Comparison of ENCODE assay signal across 22 cellular contexts in the genomic region with DNA sequence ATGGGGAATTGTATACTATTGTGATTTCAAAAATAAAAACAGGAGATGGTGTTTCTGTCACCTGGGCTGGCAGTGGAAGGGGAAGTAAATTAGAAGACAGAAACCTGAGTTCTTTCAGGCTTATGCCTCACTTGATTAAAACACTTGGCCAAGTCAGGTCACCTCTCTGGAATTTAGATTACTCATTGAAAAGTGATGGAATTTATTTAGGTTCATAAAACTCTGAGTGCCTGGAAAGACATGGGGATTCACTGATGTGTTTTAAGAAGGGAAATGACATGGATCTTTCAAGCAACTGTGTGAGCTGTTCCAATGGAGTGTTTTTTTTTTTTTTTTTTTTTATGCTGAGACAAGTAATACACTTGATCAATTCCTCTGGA.
DNase-seq lines count a peak whose midpoint lies in the region; ATAC-seq, FAIRE-seq and TF ChIP-seq lines count a peak whose summit lies in the region.
"Had no signal": no experiment of that assay in that cellular context is flagged by ENCODE, and none has a peak within 500 bp of the region (broad histone marks: within the 10 kb centered on the region; RNA-seq: fewer than 3 reads in every experiment).

No MANE protein-coding gene starts in this region.

- TF ChIP-seq EP300 in SK-N-SH (IDR thresholded peaks at IDR 0.05; ENCODE audit: borderline replicate concordance in 1 of 2, low read depth in 1 of 2, low read length in 1 of 2), result no peak

- H2AFZ ChIP-seq in GM23248 (no peak overlapping the region), SK-N-SH (ENCODE audit: low read depth) (no peak overlapping the region)

- H3K79me2 ChIP-seq in GM23248 (ENCODE audit: insufficient read depth), result no peaks in the 10 kb centered on the region
- no peaks in the 10 kb centered on the region for H3K79me2 ChIP-seq in SK-N-SH (ENCODE audit: insufficient read depth)

- H3K9ac ChIP-seq in GM23248 (no peak overlapping the region), SK-N-SH (no peak overlapping the region)

- in situ Hi-C loops in GM23248 (cut with MboI), result no loop called here

- no peak overlapping the region for H3K4me3 ChIP-seq in GM23248
- H3K4me3 ChIP-seq in fibroblast of mammary gland (ENCODE audit: control insufficient read depth, low read depth, low read length), result no peak overlapping the region
- H3K4me3 ChIP-seq in retinal pigment epithelial cell (ENCODE audit: low read length), result no peak overlapping the region
- no peak overlapping the region for H3K4me3 ChIP-seq in SK-N-SH (ENCODE audit: low read depth in 2 of 2, low read length in 1 of 2)
- H3K4me3 ChIP-seq: K562, left ventricle myocardium inferior had no signal

- H3K4me1 ChIP-seq in GM23248 (ENCODE audit: insufficient read depth), result peaks cover 56% of the 10 kb centered on the region
- H3K4me1 ChIP-seq in SK-N-SH (ENCODE audit: control insufficient read depth in 1 of 2, insufficient read depth in 2 of 2, low read depth in 1 of 2, low read length in 1 of 2), result peaks cover 0 to 13% of the 10 kb centered on the region in 2 experiments; a peak in 1 of 4 replicates
- H3K4me1 ChIP-seq: left ventricle myocardium inferior had no signal

- H3K27ac ChIP-seq in GM23248, result no peak overlapping the region
- no peak overlapping the region for H3K27ac ChIP-seq in SK-N-SH (ENCODE audit: low read depth in 2 of 2, low read length in 1 of 2)
- H3K27ac ChIP-seq: left ventricle myocardium inferior had no signal

- H3K9me3 ChIP-seq in GM23248 (ENCODE audit: low read depth) (no peaks in the 10 kb centered on the region), SK-N-SH (no peaks in the 10 kb centered on the region)
- H3K9me3 ChIP-seq: left ventricle myocardium inferior had no signal

- FAIRE-seq in RCC 7860 (lab: Jason Lieb, UNC), result peak; percentile 49
- FAIRE-seq: GM18507, K562 had no signal

- TF ChIP-seq CTCF in fibroblast of mammary gland (conservative IDR thresholded peaks at IDR 0.05; ENCODE audit: control insufficient read depth, insufficient read depth, low read depth, low read length) (no peak), retinal pigment epithelial cell (conservative IDR thresholded peaks at IDR 0.05; ENCODE audit: low read depth, low read length) (no peak), SK-N-SH (IDR thresholded peaks at IDR 0.05) (no peak)

- ATAC-seq in HG02938 (IDR thresholded peaks at IDR 0.05; ENCODE audit: unreplicated experiment), result no peak
- ATAC-seq: effector memory CD8-positive, alpha-beta T cell; K562; natural killer cell; right cardiac atrium; stimulated activated naive B cell treated with anti-CD40 and anti-IgM and Interleukin-4, amounts not matched to agents 10 μg/mL and 1 μg/mL and 100 μg/mL, for 72 hours had no signal

- CTCF ChIA-PET in SK-N-SH (lab: Yijun Ruan, JAX), result interaction anchor here (4.6 kb wide), 1 partner anchor 17 kb away, joined by 21 read pairs; no protein-coding TSS in a partner anchor

- POLR2A ChIA-PET in SK-N-SH (lab: Yijun Ruan, JAX), result no interaction called here

- H3K4me2 ChIP-seq in GM23248 (ENCODE audit: unreplicated experiment), result peak overlapping the region; percentile 43
- no peak overlapping the region; the same call in 1 of the 2 replicates for H3K4me2 ChIP-seq in SK-N-SH

- H3K27me3 ChIP-seq in GM23248 (replicated peaks; ENCODE audit: insufficient read depth), result no peaks in the 10 kb centered on the region
- no peaks in the 10 kb centered on the region for H3K27me3 ChIP-seq in SK-N-SH (ENCODE audit: insufficient read depth)

- H3K36me3 ChIP-seq in GM23248 (ENCODE audit: low read depth) (no peaks in the 10 kb centered on the region), SK-N-SH (replicated peaks in 1 of 2; ENCODE audit: control insufficient read depth in 1 of 2, insufficient read depth in 2 of 2, low read length in 1 of 2) (no peaks in the 10 kb centered on the region)
- H3K36me3 ChIP-seq: left ventricle myocardium inferior had no signal

- H4K20me1 ChIP-seq in GM23248 (ENCODE audit: insufficient read depth) (no peaks in the 10 kb centered on the region), SK-N-SH (ENCODE audit: insufficient read depth) (no peaks in the 10 kb centered on the region)

- TF ChIP-seq RAD21 in SK-N-SH (IDR thresholded peaks at IDR 0.05; ENCODE audit: low read length), result no peak

- H3F3A ChIP-seq in GM23248 (ENCODE audit: insufficient read depth) (peaks cover 49% of the 10 kb centered on the region), SK-N-SH (replicated peaks; ENCODE audit: insufficient read depth) (no peaks in the 10 kb centered on the region)

- DNase-seq in GM23248, result peak; percentile 84
- DNase-seq in RCC 7860 (ENCODE audit: low spot score), result peak; percentile 70
- peak; percentile 64 for DNase-seq in fibroblast of mammary gland (ENCODE audit: low read depth)
- peak; percentile 36 for DNase-seq in retinal pigment epithelial cell (ENCODE audit: low read depth)
- DNase-seq in SKM-1 treated with dmso at 0.1 percent for 144 hours (lab: John Stamatoyannopoulos, UW; ENCODE audit: unreplicated experiment), result no peak
- no peak for DNase-seq in DMS79 treated with DMSO at 0.1 percent for 48 hours (lab: John Stamatoyannopoulos, UW)
- no peak for DNase-seq in SK-N-SH
- DNase-seq: activated effector memory CD4-positive, alpha-beta T cell treated with anti-CD3 and anti-CD28 coated beads, Interleukin-2, amount 50 U/mL, for 16 hours; CD8-positive, alpha-beta memory T cell; effector memory CD8-positive, alpha-beta T cell; GF-D8; head of caudate nucleus; left ventricle myocardium inferior; natural killer cell; NCI-H1694 treated with DMSO at 0.1 percent for 48 hours; NCI-H82; right cardiac atrium; SHP77 treated with DMSO at 0.1 percent for 48 hours; stimulated activated naive B cell treated with anti-CD40 and anti-IgM and Interleukin-4, amounts not matched to agents 10 μg/mL and 1 μg/mL and 100 μg/mL, for 72 hours had no signal

- H3K9me2 ChIP-seq in GM23248 (ENCODE audit: insufficient read depth) (no peaks in the 10 kb centered on the region), SK-N-SH (no peaks in the 10 kb centered on the region)

TF ChIP-seq in SK-N-SH, 30 proteins besides CTCF, POLR2A, EP300 and RAD21:
- TF ChIP-seq JUND (IDR thresholded peaks at IDR 0.05) (no peak), IRF3 (IDR thresholded peaks at IDR 0.05; ENCODE audit: low read depth, low read length) (no peak)
- TF ChIP-seq, protein P1, sequence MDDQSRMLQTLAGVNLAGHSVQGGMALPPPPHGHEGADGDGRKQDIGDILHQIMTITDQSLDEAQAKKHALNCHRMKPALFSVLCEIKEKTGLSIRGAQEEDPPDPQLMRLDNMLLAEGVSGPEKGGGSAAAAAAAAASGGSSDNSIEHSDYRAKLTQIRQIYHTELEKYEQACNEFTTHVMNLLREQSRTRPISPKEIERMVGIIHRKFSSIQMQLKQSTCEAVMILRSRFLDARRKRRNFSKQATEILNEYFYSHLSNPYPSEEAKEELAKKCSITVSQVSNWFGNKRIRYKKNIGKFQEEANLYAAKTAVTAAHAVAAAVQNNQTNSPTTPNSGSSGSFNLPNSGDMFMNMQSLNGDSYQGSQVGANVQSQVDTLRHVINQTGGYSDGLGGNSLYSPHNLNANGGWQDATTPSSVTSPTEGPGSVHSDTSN (IDR thresholded peaks at IDR 0.05), result no peak

Comparison
In these comparisons a context has a peak if more than half of its experiments do, and no peak if none do; other contexts are left out.
1. DNase-seq: peak in GM23248 (single experiment), RCC 7860 (single experiment), fibroblast of mammary gland (single experiment) and retinal pigment epithelial cell (single experiment); none in SKM-1 treated with dmso at 0.1 percent for 144 hours (single experiment), DMS79 treated with DMSO at 0.1 percent for 48 hours (single experiment) and SK-N-SH (single experiment).